9 cellular contexts compared by ENCODE assay signal in genomic region chr1:226708967-226709396, GRCh38. TPM values are rescaled to one million over a fixed set of nuclear protein-coding genes. Genes with fewer than 3 reads are reported as not detected.
DNase-seq lines count a peak whose midpoint lies in the region; ATAC-seq and TF ChIP-seq lines count a peak whose summit lies in the region.
"Had no signal": no experiment of that assay in that cellular context is flagged by ENCODE, and none has a peak within 500 bp of the region (broad histone marks: within the 10 kb centered on the region; RNA-seq: fewer than 3 reads in every experiment).

No MANE protein-coding gene starts in this region.

- POLR2A ChIA-PET in CD8-positive, alpha-beta memory T cell (lab: Charles Lee): interaction anchor here (0.6 to 1.1 kb wide), 3 partner anchors 12 to 230 kb away, joined by 3 read pairs; no protein-coding TSS in a partner anchor

- no peaks in the 10 kb centered on the region for H3K9me3 ChIP-seq in CD8-positive, alpha-beta memory T cell (ENCODE audit: low read length)

- H3K36me3 Mint-ChIP-seq in CD8-positive, alpha-beta memory T cell: peaks cover 3 to 63% (median 7%) of the 10 kb centered on the region in 3 donors
- H3K36me3 Mint-ChIP-seq in type B pancreatic cell: peaks cover 8% of the 10 kb centered on the region

- peaks cover 83 to 97% (median 87%) of the 10 kb centered on the region in 3 donors for H3K4me1 Mint-ChIP-seq in CD8-positive, alpha-beta memory T cell
- peaks cover 43% of the 10 kb centered on the region for H3K4me1 Mint-ChIP-seq in type B pancreatic cell (ENCODE audit: unreplicated experiment)

- H3K4me1 ChIP-seq in CD8-positive, alpha-beta memory T cell (ENCODE audit: insufficient read depth, low read length): peaks cover 89% of the 10 kb centered on the region

- ATAC-seq in HG02973 (IDR thresholded peaks at IDR 0.05; ENCODE audit: unreplicated experiment): no peak
- ATAC-seq: stimulated activated naive B cell treated with anti-CD40 and anti-IgM and Interleukin-4, amounts not matched to agents 10 μg/mL and 1 μg/mL and 100 μg/mL, for 72 hours had no signal

- H3K27me3 Mint-ChIP-seq in CD8-positive, alpha-beta memory T cell: peaks cover 0 to 7% of the 10 kb centered on the region in 2 donors
- peaks cover 4% of the 10 kb centered on the region for H3K27me3 Mint-ChIP-seq in type B pancreatic cell
- H3K27me3 Mint-ChIP-seq: stimulated activated naive B cell treated with anti-CD40 and anti-IgM and Interleukin-4, amounts not matched to agents 10 μg/mL and 1 μg/mL and 100 μg/mL, for 72 hours had no signal

- CTCF ChIA-PET in CD8-positive, alpha-beta memory T cell (lab: Charles Lee): no interaction called here

- no peak overlapping the region for H3K4me3 ChIP-seq in CD8-positive, alpha-beta memory T cell (ENCODE audit: low read length)
- no peak overlapping the region for H3K4me3 ChIP-seq in retinal pigment epithelial cell (ENCODE audit: low read length)

- no peaks in the 10 kb centered on the region for H3K27me3 ChIP-seq in CD8-positive, alpha-beta memory T cell (ENCODE audit: insufficient read depth, low read length, poor library complexity, severe bottlenecking)

- H3K36me3 ChIP-seq in CD8-positive, alpha-beta memory T cell (ENCODE audit: insufficient read depth, low read length): peaks cover 3% of the 10 kb centered on the region

- peak in 1 of 5 donors; percentile 49 for DNase-seq in CD8-positive, alpha-beta memory T cell
- DNase-seq in NCI-H82 (lab: John Stamatoyannopoulos, UW) (peak; percentile 79), retinal pigment epithelial cell (ENCODE audit: low read depth) (no peak), type B pancreatic cell (ENCODE audit: extremely low spot score, unreplicated experiment) (no peak), NCI-H1417 treated with DMSO at 0.1 percent for 48 hours (lab: John Stamatoyannopoulos, UW) (no peak), RPMI8226 (no peak)
- DNase-seq: stimulated activated naive B cell treated with anti-CD40 and anti-IgM and Interleukin-4, amounts not matched to agents 10 μg/mL and 1 μg/mL and 100 μg/mL, for 72 hours had no signal

- peaks cover 0 to 2% (median 0%) of the 10 kb centered on the region in 5 donors for H3K9me3 Mint-ChIP-seq in CD8-positive, alpha-beta memory T cell
- H3K9me3 Mint-ChIP-seq in type B pancreatic cell: no peaks in the 10 kb centered on the region
- H3K9me3 Mint-ChIP-seq: stimulated activated naive B cell treated with anti-CD40 and anti-IgM and Interleukin-4, amounts not matched to agents 10 μg/mL and 1 μg/mL and 100 μg/mL, for 72 hours had no signal

- peak overlapping the region in 6 of 7 donors; percentile 31 to 77 (median 64) for H3K4me3 Mint-ChIP-seq in CD8-positive, alpha-beta memory T cell
- H3K4me3 Mint-ChIP-seq in type B pancreatic cell: no peak overlapping the region

- peak overlapping the region; percentile 76 to 95 (median 92) for H3K27ac Mint-ChIP-seq in CD8-positive, alpha-beta memory T cell
- H3K27ac Mint-ChIP-seq in type B pancreatic cell: no peak overlapping the region

- peak; percentile 28 for TF ChIP-seq CTCF in retinal pigment epithelial cell (conservative IDR thresholded peaks at IDR 0.05; ENCODE audit: low read depth, low read length)
- TF ChIP-seq CTCF in type B pancreatic cell (conservative IDR thresholded peaks at IDR 0.05): no peak

- no peak overlapping the region for H3K27ac ChIP-seq in CD8-positive, alpha-beta memory T cell (ENCODE audit: low read depth, low read length)
- peak overlapping the region; percentile 82 for H3K27ac ChIP-seq in cingulate gyrus (ENCODE audit: low read depth, low read length)

RNA-seq across cellular contexts. Expression of gene ITPKB, which starts 30.1 kb away (rescaled TPM):
- total RNA-seq in CD8-positive, alpha-beta memory T cell: 10 to 100 TPM; 37.7 to 39.6 TPM
- polyA plus RNA-seq in CD8-positive, alpha-beta memory T cell: 50.1 TPM
- 24.5 and 31.4 TPM in 2 replicates for total RNA-seq in type B pancreatic cell (ENCODE audit: low replicate concordance)
